ENCODE assay signal across 11 cellular contexts in genomic region chr2:21022792-21023367, GRCh38. TPM values are rescaled to one million over a fixed set of nuclear protein-coding genes. Genes with fewer than 3 reads are reported as not detected.
"Had no signal": no experiment of that assay in that cellular context is flagged by ENCODE, and none has a peak within 500 bp of the region (broad histone marks: within the 10 kb centered on the region; RNA-seq: fewer than 3 reads in every experiment).

No MANE protein-coding gene starts in this region.

- H3K4me2 ChIP-seq: GM23338 had no signal

- ATAC-seq: GM23338, HCT116 had no signal

- H3K9ac ChIP-seq: GM23248 had no signal

- H2AFZ ChIP-seq: GM23248, GM23338 had no signal

- H3K9me3 ChIP-seq: HAP-1 had no signal

- H3K27ac ChIP-seq: GM23248 had no signal

- H3K36me3 ChIP-seq: HAP-1 had no signal

- FAIRE-seq: H54 had no signal

- DNase-seq: GM23248, GOT3, H7, H9, HCEC 1CT, HFFc6 had no signal

- H3K4me3 ChIP-seq: GM23248, GM23338, HAP-1 had no signal

- H3K4me1 ChIP-seq: HAP-1 had no signal

RNA-seq across cellular contexts. Expression of gene APOB, which starts 21.0 kb away (rescaled TPM):
- total RNA-seq: GM23248, H4, HFFc6 had no signal
- polyA plus RNA-seq: GM23248 had no signal
